ENCODE assay signal across 24 cellular contexts in genomic region chr5:151071021-151071420, GRCh38. TPM values are rescaled to one million over a fixed set of nuclear protein-coding genes. Genes with fewer than 3 reads are reported as not detected.
DNase-seq lines count a peak whose midpoint lies in the region; ATAC-seq and TF ChIP-seq lines count a peak whose summit lies in the region.
"Had no signal": no experiment of that assay in that cellular context is flagged by ENCODE, and none has a peak within 500 bp of the region (broad histone marks: within the 10 kb centered on the region; RNA-seq: fewer than 3 reads in every experiment).

No MANE protein-coding gene starts in this region.

- no peaks in the 10 kb centered on the region for H3K36me3 ChIP-seq in parathyroid adenoma (ENCODE audit: control insufficient read depth, insufficient read depth, low read length)
- peaks cover 10% of the 10 kb centered on the region for H3K36me3 ChIP-seq in upper lobe of right lung

- no peak overlapping the region for H3K9ac ChIP-seq in parathyroid adenoma

- H2AFZ ChIP-seq in parathyroid adenoma = no peak overlapping the region

- H3K27me3 ChIP-seq in parathyroid adenoma (ENCODE audit: control insufficient read depth, insufficient read depth, low read length) (no peaks in the 10 kb centered on the region), upper lobe of right lung (no peaks in the 10 kb centered on the region)
- H3K27me3 ChIP-seq: ascending aorta, suprapubic skin, vagina had no signal

- H3K9me3 ChIP-seq in T-helper 17 cell (ENCODE audit: control insufficient read depth, low read length, poor library complexity, severe bottlenecking) = no peaks in the 10 kb centered on the region
- no peaks in the 10 kb centered on the region for H3K9me3 ChIP-seq in parathyroid adenoma (ENCODE audit: control insufficient read depth, low read length)
- no peaks in the 10 kb centered on the region for H3K9me3 ChIP-seq in upper lobe of right lung
- H3K9me3 ChIP-seq: ascending aorta, suprapubic skin, vagina had no signal

- peaks cover 57% of the 10 kb centered on the region for H3K4me1 ChIP-seq in parathyroid adenoma
- peaks cover 70% of the 10 kb centered on the region for H3K4me1 ChIP-seq in upper lobe of right lung

- H3K4me3 ChIP-seq in parathyroid adenoma (ENCODE audit: low read depth, low read length) (no peak overlapping the region), upper lobe of right lung (no peak overlapping the region)
- H3K4me3 ChIP-seq: ascending aorta, suprapubic skin, vagina had no signal

- TF ChIP-seq CTCF in parathyroid adenoma (IDR thresholded peaks at IDR 0.05) (no peak), upper lobe of right lung (IDR thresholded peaks at IDR 0.05) (no peak)

- peak overlapping the region; percentile 85 for H3K27ac ChIP-seq in parathyroid adenoma
- peak overlapping the region; percentile 40 for H3K27ac ChIP-seq in upper lobe of right lung
- H3K27ac ChIP-seq: C4-2B, suprapubic skin, vagina had no signal

- H3K79me2 ChIP-seq in parathyroid adenoma = peaks cover 63% of the 10 kb centered on the region

- H3K4me2 ChIP-seq in parathyroid adenoma (ENCODE audit: low read length) = no peak overlapping the region

- intact Hi-C loops in upper lobe of right lung (cut with DNase I) = no loop called here

- H3K36me3 Mint-ChIP-seq in stimulated activated naive CD8-positive, alpha-beta T cell treated with anti-CD3 and anti-CD28 coated beads, Interleukin-15, Interleukin-2, amounts not matched to agents 100 ng/mL and 50 ng/mL, for 24 hours (ENCODE audit: low read depth) = peaks cover 85% of the 10 kb centered on the region
- H3K36me3 Mint-ChIP-seq in T-helper 17 cell (ENCODE audit: low read depth) = peaks cover 2% of the 10 kb centered on the region

- no peak overlapping the region for H3K4me3 Mint-ChIP-seq in stimulated activated naive CD8-positive, alpha-beta T cell treated with anti-CD3 and anti-CD28 coated beads, Interleukin-15, Interleukin-2, amounts not matched to agents 100 ng/mL and 50 ng/mL, for 24 hours
- no peak overlapping the region for H3K4me3 Mint-ChIP-seq in stimulated activated naive CD8-positive, alpha-beta T cell treated with anti-CD3 and anti-CD28 coated beads, Interleukin-15, amount 100 ng/mL, for 72 hours
- no peak overlapping the region for H3K4me3 Mint-ChIP-seq in T-helper 17 cell
- H3K4me3 Mint-ChIP-seq: activated naive CD8-positive, alpha-beta T cell had no signal

- no peaks in the 10 kb centered on the region for H3K9me3 Mint-ChIP-seq in stimulated activated naive CD8-positive, alpha-beta T cell treated with anti-CD3 and anti-CD28 coated beads, Interleukin-15, Interleukin-2, amounts not matched to agents 100 ng/mL and 50 ng/mL, for 24 hours
- no peaks in the 10 kb centered on the region for H3K9me3 Mint-ChIP-seq in stimulated activated naive CD8-positive, alpha-beta T cell treated with anti-CD3 and anti-CD28 coated beads, Interleukin-15, amount 100 ng/mL, for 72 hours

- no peaks in the 10 kb centered on the region for H3K27me3 Mint-ChIP-seq in stimulated activated naive CD8-positive, alpha-beta T cell treated with anti-CD3 and anti-CD28 coated beads, Interleukin-15, Interleukin-2, amounts not matched to agents 100 ng/mL and 50 ng/mL, for 24 hours
- H3K27me3 Mint-ChIP-seq in stimulated activated naive CD8-positive, alpha-beta T cell treated with anti-CD3 and anti-CD28 coated beads, Interleukin-15, amount 100 ng/mL, for 72 hours = no peaks in the 10 kb centered on the region
- no peaks in the 10 kb centered on the region for H3K27me3 Mint-ChIP-seq in T-helper 17 cell
- H3K27me3 Mint-ChIP-seq: activated naive CD8-positive, alpha-beta T cell; naive thymus-derived CD4-positive, alpha-beta T cell had no signal

- no peak for DNase-seq in stimulated activated naive CD8-positive, alpha-beta T cell treated with anti-CD3 and anti-CD28 coated beads, Interleukin-15, amount 100 ng/mL, for 72 hours
- DNase-seq in T-helper 17 cell (no peak), upper lobe of right lung (no peak), kidney tubule cell (ENCODE audit: low spot score) (no peak), HUDEP-2 (lab: John Stamatoyannopoulos, UW; ENCODE audit: unreplicated experiment in 76 of 76) (no peak)
- DNase-seq: activated CD4-positive, alpha-beta T cell treated with anti-CD3 and anti-CD28 coated beads for 4 hours; caudate nucleus; left ventricle myocardium superior; midbrain; naive thymus-derived CD4-positive, alpha-beta T cell; NCI-H1436 treated with DMSO at 0.1 percent for 48 hours; NCI-H2107; NCI-H748 treated with DMSO at 0.1 percent for 48 hours; small intestine; stimulated activated CD4-positive, alpha-beta T cell treated with anti-CD3 and anti-CD28 coated beads, Interleukin-2, amount 100 ng/mL, for 24 hours had no signal

- peak overlapping the region; percentile 21 for H3K27ac Mint-ChIP-seq in stimulated activated naive CD8-positive, alpha-beta T cell treated with anti-CD3 and anti-CD28 coated beads, Interleukin-15, Interleukin-2, amounts not matched to agents 100 ng/mL and 50 ng/mL, for 24 hours
- H3K27ac Mint-ChIP-seq in stimulated activated naive CD8-positive, alpha-beta T cell treated with anti-CD3 and anti-CD28 coated beads, Interleukin-15, amount 100 ng/mL, for 72 hours = no peak overlapping the region
- H3K27ac Mint-ChIP-seq in T-helper 17 cell = peak overlapping the region; percentile 88
- H3K27ac Mint-ChIP-seq: activated naive CD8-positive, alpha-beta T cell had no signal

- no peak for ATAC-seq in stimulated activated naive CD8-positive, alpha-beta T cell treated with anti-CD3 and anti-CD28 coated beads, Interleukin-15, amount 100 ng/mL, for 72 hours
- ATAC-seq in T-helper 17 cell (no peak), upper lobe of right lung (no peak), HG03460 (IDR thresholded peaks at IDR 0.05; ENCODE audit: unreplicated experiment) (no peak)
- ATAC-seq: HCT116; left ventricle myocardium superior; naive thymus-derived CD4-positive, alpha-beta T cell had no signal

- peaks cover 89% of the 10 kb centered on the region for H3K4me1 Mint-ChIP-seq in stimulated activated naive CD8-positive, alpha-beta T cell treated with anti-CD3 and anti-CD28 coated beads, Interleukin-15, Interleukin-2, amounts not matched to agents 100 ng/mL and 50 ng/mL, for 24 hours (ENCODE audit: low read depth)
- H3K4me1 Mint-ChIP-seq in stimulated activated naive CD8-positive, alpha-beta T cell treated with anti-CD3 and anti-CD28 coated beads, Interleukin-15, amount 100 ng/mL, for 72 hours = peaks cover 95% of the 10 kb centered on the region
- peaks cover 60% of the 10 kb centered on the region for H3K4me1 Mint-ChIP-seq in T-helper 17 cell

RNA-seq across cellular contexts. Expression of gene TNIP1, which starts 9.8 kb away (rescaled TPM):
- total RNA-seq in T-helper 17 cell (100 to 1,000 TPM; 227 to 245 TPM), upper lobe of right lung (120 TPM)

RNA-seq across cellular contexts. Expression of gene GPX3, which starts 50.6 kb away (rescaled TPM):
- total RNA-seq in T-helper 17 cell = under 1 TPM in 1 of 2 donors, not detected in 1; 0.22 TPM
- total RNA-seq in upper lobe of right lung = 1,259 TPM

Comparison
In these comparisons a context has a peak if more than half of its experiments do, and no peak if none do; other contexts are left out.
1. H3K27ac Mint-ChIP-seq: peak in stimulated activated naive CD8-positive, alpha-beta T cell treated with anti-CD3 and anti-CD28 coated beads, Interleukin-15, Interleukin-2, amounts not matched to agents 100 ng/mL and 50 ng/mL, for 24 hours (single experiment) and T-helper 17 cell (single experiment); none in stimulated activated naive CD8-positive, alpha-beta T cell treated with anti-CD3 and anti-CD28 coated beads, Interleukin-15, amount 100 ng/mL, for 72 hours (0 of 2).
2. RNA of gene GPX3, which starts 50.6 kb away (total RNA-seq): 1,259 TPM in upper lobe of right lung (single experiment); 0.22 TPM in T-helper 17 cell; every median in the first group is over 1,000 times any median in the second.